In genomic region chr18:49135871-49136270, GRCh38 we compare ENCODE assay signal across 15 cellular contexts.
A peak's percentile ranks its signal among the peaks of the same experiment; 100 is the strongest.
DNase-seq lines count a peak whose midpoint lies in the region; ATAC-seq and TF ChIP-seq lines count a peak whose summit lies in the region.
"Had no signal": no experiment of that assay in that cellular context is flagged by ENCODE, and none has a peak within 500 bp of the region (broad histone marks: within the 10 kb centered on the region; RNA-seq: fewer than 3 reads in every experiment).

No MANE protein-coding gene starts in this region.

- H3K36me3 ChIP-seq in WERI-Rb-1 (no peaks in the 10 kb centered on the region), endodermal cell (ENCODE audit: control insufficient read depth, insufficient read depth, low read length) (no peaks in the 10 kb centered on the region), heart right ventricle (no peaks in the 10 kb centered on the region)
- H3K36me3 ChIP-seq: neutrophil had no signal

- H3K27ac ChIP-seq in WERI-Rb-1, result no peak overlapping the region
- H3K27ac ChIP-seq in endodermal cell (ENCODE audit: low read depth, low read length), result no peak overlapping the region
- no peak overlapping the region for H3K27ac ChIP-seq in heart right ventricle
- H3K27ac ChIP-seq: neutrophil had no signal

- no peak for ATAC-seq in heart right ventricle

- H3K4me1 Mint-ChIP-seq in endodermal cell, result peaks cover 13% of the 10 kb centered on the region

- no peaks in the 10 kb centered on the region for H3K9me3 Mint-ChIP-seq in endodermal cell
- H3K9me3 Mint-ChIP-seq: CD4-positive, CD25-positive, alpha-beta regulatory T cell; stimulated activated naive CD8-positive, alpha-beta T cell treated with anti-CD3 and anti-CD28 coated beads, Interleukin-15, Interleukin-2, amounts not matched to agents 100 ng/mL and 50 ng/mL, for 24 hours had no signal

- H3K4me3 Mint-ChIP-seq in endodermal cell, result no peak overlapping the region
- H3K4me3 Mint-ChIP-seq: CD4-positive, CD25-positive, alpha-beta regulatory T cell; stimulated activated naive CD8-positive, alpha-beta T cell treated with anti-CD3 and anti-CD28 coated beads, Interleukin-15, Interleukin-2, amounts not matched to agents 100 ng/mL and 50 ng/mL, for 24 hours had no signal

- no peak overlapping the region for H3K27ac Mint-ChIP-seq in endodermal cell
- H3K27ac Mint-ChIP-seq: CD4-positive, CD25-positive, alpha-beta regulatory T cell; stimulated activated naive CD8-positive, alpha-beta T cell treated with anti-CD3 and anti-CD28 coated beads, Interleukin-15, Interleukin-2, amounts not matched to agents 100 ng/mL and 50 ng/mL, for 24 hours had no signal

- no peak overlapping the region for H3K4me3 ChIP-seq in AG10803 (ENCODE audit: low read length)
- H3K4me3 ChIP-seq in WERI-Rb-1 (ENCODE audit: low read depth, low read length), result no peak overlapping the region
- H3K4me3 ChIP-seq in endodermal cell (ENCODE audit: low read length), result no peak overlapping the region
- H3K4me3 ChIP-seq in heart right ventricle, result no peak overlapping the region

- peak; percentile 33 for DNase-seq in AG10803 (ENCODE audit: low read depth)
- DNase-seq in HCEC 1CT, result peak; percentile 36
- DNase-seq in WERI-Rb-1, result peak; percentile 35
- DNase-seq in foreskin melanocyte, result peak; percentile 37
- DNase-seq in activated T-cell treated with anti-CD3 and anti-CD28 coated beads for 4 hours, result no peak
- no peak for DNase-seq in endodermal cell
- no peak for DNase-seq in NCI-H2171 (lab: John Stamatoyannopoulos, UW)
- no peak for DNase-seq in heart right ventricle
- DNase-seq: activated CD4-positive, alpha-beta T cell treated with anti-CD3 and anti-CD28 coated beads, Interleukin-2, amount 50 U/mL, for 48 hours; activated naive CD4-positive, alpha-beta T cell treated with anti-CD3 and anti-CD28 coated beads, Interleukin-2, amount 50 U/mL, for 16 hours; CD4-positive, CD25-positive, alpha-beta regulatory T cell; effector CD8-positive, alpha-beta T cell; NCI-H526 had no signal

- TF ChIP-seq CTCF in AG10803 (conservative IDR thresholded peaks at IDR 0.05; ENCODE audit: low read length), result no peak
- TF ChIP-seq CTCF in WERI-Rb-1 (IDR thresholded peaks at IDR 0.05; ENCODE audit: low read depth, low read length), result no peak
- no peak for TF ChIP-seq CTCF in endodermal cell (conservative IDR thresholded peaks at IDR 0.05)
- TF ChIP-seq CTCF in heart right ventricle (IDR thresholded peaks at IDR 0.05), result no peak

- intact Hi-C loops in heart right ventricle (cut with DNase I), result no loop called here

- H3K9me3 ChIP-seq in WERI-Rb-1 (ENCODE audit: severe bottlenecking) (no peaks in the 10 kb centered on the region), endodermal cell (ENCODE audit: control insufficient read depth, low read length) (no peaks in the 10 kb centered on the region), heart right ventricle (no peaks in the 10 kb centered on the region)
- H3K9me3 ChIP-seq: neutrophil had no signal

- H3K36me3 Mint-ChIP-seq in endodermal cell (ENCODE audit: low read depth), result no peaks in the 10 kb centered on the region

- H3K27me3 ChIP-seq in WERI-Rb-1 (ENCODE audit: insufficient read depth, low read depth, severe bottlenecking) (no peaks in the 10 kb centered on the region), endodermal cell (ENCODE audit: control insufficient read depth, insufficient read depth, low read length, poor library complexity, severe bottlenecking) (no peaks in the 10 kb centered on the region), heart right ventricle (no peaks in the 10 kb centered on the region)
- H3K27me3 ChIP-seq: neutrophil had no signal

- peaks cover 3% of the 10 kb centered on the region for H3K4me1 ChIP-seq in endodermal cell (ENCODE audit: control insufficient read depth, insufficient read depth, low read length)
- H3K4me1 ChIP-seq in heart right ventricle, result peaks cover 0 to 18% (median 0%) of the 10 kb centered on the region in 9 donors

- H3K9ac ChIP-seq in endodermal cell (ENCODE audit: extremely low read depth, low read length, poor library complexity, severe bottlenecking), result no peak overlapping the region

- H3K27me3 Mint-ChIP-seq in endodermal cell (ENCODE audit: insufficient read depth), result no peaks in the 10 kb centered on the region
- H3K27me3 Mint-ChIP-seq: CD4-positive, CD25-positive, alpha-beta regulatory T cell; stimulated activated naive CD8-positive, alpha-beta T cell treated with anti-CD3 and anti-CD28 coated beads, Interleukin-15, Interleukin-2, amounts not matched to agents 100 ng/mL and 50 ng/mL, for 24 hours had no signal

Comparison
In these comparisons a context has a peak if more than half of its experiments do, and no peak if none do; other contexts are left out.
1. DNase-seq: peak in AG10803 (single experiment), HCEC 1CT (single experiment), WERI-Rb-1 (single experiment) and foreskin melanocyte (single experiment); none in activated T-cell treated with anti-CD3 and anti-CD28 coated beads for 4 hours (single experiment), endodermal cell (single experiment), NCI-H2171 (single experiment) and heart right ventricle (0 of 2).